2 cellular contexts compared by ENCODE assay signal in genomic region chr4:109729563-109730293, GRCh38.
TF ChIP-seq lines count a peak whose summit lies in the region.

TSS of gene PLA2G12A (minus strand) at chr4:109730070. CDS start at chr4:109729809, 261 bp downstream.

TF ChIP-seq in IMR-90, 13 proteins besides CTCF, POLR2A, EP300 and RAD21:
- TF ChIP-seq MXI1 (IDR thresholded peaks at IDR 0.05; ENCODE audit: borderline replicate concordance, low read depth, low read length), result 0 out of 2 replicates have a peak, but pooled peaks have one; percentile 17
- TF ChIP-seq USF2 (IDR thresholded peaks at IDR 0.05; ENCODE audit: low read depth, low read length), result peak; percentile 79
- no peak for TF ChIP-seq CEBPB (IDR thresholded peaks at IDR 0.05; ENCODE audit: low read depth, low read length)
- TF ChIP-seq CHD1 (IDR thresholded peaks at IDR 0.05; ENCODE audit: low read depth, low read length), result no peak
- TF ChIP-seq, protein P1, sequence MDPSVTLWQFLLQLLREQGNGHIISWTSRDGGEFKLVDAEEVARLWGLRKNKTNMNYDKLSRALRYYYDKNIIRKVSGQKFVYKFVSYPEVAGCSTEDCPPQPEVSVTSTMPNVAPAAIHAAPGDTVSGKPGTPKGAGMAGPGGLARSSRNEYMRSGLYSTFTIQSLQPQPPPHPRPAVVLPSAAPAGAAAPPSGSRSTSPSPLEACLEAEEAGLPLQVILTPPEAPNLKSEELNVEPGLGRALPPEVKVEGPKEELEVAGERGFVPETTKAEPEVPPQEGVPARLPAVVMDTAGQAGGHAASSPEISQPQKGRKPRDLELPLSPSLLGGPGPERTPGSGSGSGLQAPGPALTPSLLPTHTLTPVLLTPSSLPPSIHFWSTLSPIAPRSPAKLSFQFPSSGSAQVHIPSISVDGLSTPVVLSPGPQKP (IDR thresholded peaks at IDR 0.05; ENCODE audit: borderline replicate concordance, low read depth, low read length), result no peak
- no peak for TF ChIP-seq FOS (IDR thresholded peaks at IDR 0.05; ENCODE audit: low read depth, low read length)
- no peak for TF ChIP-seq RCOR1 (IDR thresholded peaks at IDR 0.05; ENCODE audit: insufficient replicate concordance, low read length)
- TF ChIP-seq SMC3 (IDR thresholded peaks at IDR 0.05; ENCODE audit: low read depth, low read length), result no peak
- TF ChIP-seq BHLHE40 (IDR thresholded peaks at IDR 0.05; ENCODE audit: low read depth, low read length), result peak; percentile 45; the same call in 1 of the 2 replicates
TF ChIP-seq in IMR-90: peak in this region for 3.

TF ChIP-seq in neural cell, 6 proteins besides CTCF, POLR2A, EP300 and RAD21:
- peak; percentile 59 for TF ChIP-seq TAF1 (IDR thresholded peaks at IDR 0.05; ENCODE audit: low read depth)
- peak; percentile 79 for TF ChIP-seq POLR2AphosphoS5 (IDR thresholded peaks at IDR 0.05)
- TF ChIP-seq EZH2 (IDR thresholded peaks at IDR 0.05; ENCODE audit: borderline replicate concordance, insufficient read depth, low read length, poor library complexity, severe bottlenecking), result no peak
- TF ChIP-seq SMC3 (conservative IDR thresholded peaks at IDR 0.05; ENCODE audit: poor library complexity), result peak; percentile 22
- TF ChIP-seq MXI1 (conservative IDR thresholded peaks at IDR 0.05; ENCODE audit: poor library complexity, severe bottlenecking), result peak; percentile 88
- TF ChIP-seq REST (IDR thresholded peaks at IDR 0.05; ENCODE audit: borderline replicate concordance), result no peak
